ENCODE assay signal across 8 cellular contexts in genomic region chr15:50358805-50359204, GRCh38. TPM values are rescaled to one million over a fixed set of nuclear protein-coding genes. Genes with fewer than 3 reads are reported as not detected.
DNase-seq lines count a peak whose midpoint lies in the region; ATAC-seq and TF ChIP-seq lines count a peak whose summit lies in the region.

No MANE protein-coding gene starts in this region.

- peaks cover 27% of the 10 kb centered on the region for H3K4me1 Mint-ChIP-seq in activated CD8-positive, alpha-beta T cell treated with anti-CD3 and anti-CD28 coated beads, Interleukin-2, amount 10 ng/mL, durations not matched to agents 7 days and 5 days (ENCODE audit: low read depth)

- no peak overlapping the region for H3K4me3 Mint-ChIP-seq in activated CD8-positive, alpha-beta T cell treated with anti-CD3 and anti-CD28 coated beads, Interleukin-2, amount 10 ng/mL, durations not matched to agents 7 days and 5 days

- no peak overlapping the region for H3K27ac ChIP-seq in Karpas-422 (ENCODE audit: low read length)
- no peak overlapping the region for H3K27ac ChIP-seq in liver (ENCODE audit: low read depth in 1 of 2, low read length in 2 of 2)

- H3K27me3 ChIP-seq in Karpas-422 (ENCODE audit: low read length), result no peaks in the 10 kb centered on the region
- no peaks in the 10 kb centered on the region for H3K27me3 ChIP-seq in liver (ENCODE audit: control insufficient read depth in 4 of 4, insufficient read depth in 4 of 4, low read length in 3 of 4)

- POLR2A ChIA-PET in activated CD8-positive, alpha-beta T cell treated with anti-CD3 and anti-CD28 coated beads, Interleukin-2, amount 10 ng/mL, durations not matched to agents 7 days and 5 days (lab: Charles Lee), result interaction anchor here (1.3 to 1.6 kb wide), 2 partner anchors 54 to 65 kb away, joined by 3 to 4 read pairs; no protein-coding TSS in a partner anchor

- no peak overlapping the region for H2AFZ ChIP-seq in Karpas-422 (ENCODE audit: low read length)

- no peaks in the 10 kb centered on the region for H3K9me2 ChIP-seq in Karpas-422 (replicated peaks; ENCODE audit: insufficient read depth, low read length)

- peaks cover 40% of the 10 kb centered on the region for H3K79me2 ChIP-seq in Karpas-422 (ENCODE audit: low read length)

- no peak overlapping the region for H3K4me2 ChIP-seq in Karpas-422 (ENCODE audit: low read depth, low read length, poor library complexity, severe bottlenecking)

- TF ChIP-seq RAD21 in liver (IDR thresholded peaks at IDR 0.05), result peak; percentile 24 to 65

- ATAC-seq in activated CD8-positive, alpha-beta T cell treated with anti-CD3 and anti-CD28 coated beads, Interleukin-2, amount 10 ng/mL, durations not matched to agents 7 days and 5 days, result no peak
- ATAC-seq in omental fat pad (ENCODE audit: low FRiP score), result no peak
- no peak for ATAC-seq in HG03175 (IDR thresholded peaks at IDR 0.05; ENCODE audit: unreplicated experiment)

- H3K27me3 Mint-ChIP-seq in activated CD8-positive, alpha-beta T cell treated with anti-CD3 and anti-CD28 coated beads, Interleukin-2, amount 10 ng/mL, durations not matched to agents 7 days and 5 days (ENCODE audit: low read depth), result no peaks in the 10 kb centered on the region

- CTCF ChIA-PET in activated CD8-positive, alpha-beta T cell treated with anti-CD3 and anti-CD28 coated beads, Interleukin-2, amount 10 ng/mL, durations not matched to agents 7 days and 5 days (lab: Charles Lee), result interaction anchor here (0.7 to 1.4 kb wide), 4 partner anchors 11 to 518 kb away, joined by 3 to 4 read pairs (median 4); no protein-coding TSS in a partner anchor

- WGBS in liver, result 76% methylated on average over 1 of the region's 1 CpG

- H3K4me1 ChIP-seq in Karpas-422 (ENCODE audit: low read length) (peaks cover 15% of the 10 kb centered on the region), liver (ENCODE audit: control insufficient read depth in 4 of 4, insufficient read depth in 4 of 4, low read length in 3 of 4) (peaks cover 2 to 22% (median 11%) of the 10 kb centered on the region in 4 donors)

- H3K9me3 ChIP-seq in Karpas-422 (ENCODE audit: low read length), result no peaks in the 10 kb centered on the region
- H3K9me3 ChIP-seq in liver (ENCODE audit: control insufficient read depth in 4 of 4, low read length in 3 of 4), result no peaks in the 10 kb centered on the region

- H3K9ac ChIP-seq in Karpas-422 (ENCODE audit: low read length) (no peak overlapping the region), liver (ENCODE audit: low read depth in 1 of 2, low read length in 2 of 2) (no peak overlapping the region)

- no peak overlapping the region for H3K27ac Mint-ChIP-seq in activated CD8-positive, alpha-beta T cell treated with anti-CD3 and anti-CD28 coated beads, Interleukin-2, amount 10 ng/mL, durations not matched to agents 7 days and 5 days

- peak; percentile 44 for DNase-seq in SKM-1 treated with dmso at 0.1 percent for 144 hours (lab: John Stamatoyannopoulos, UW; ENCODE audit: unreplicated experiment)
- no peak for DNase-seq in SKM-1 (lab: John Stamatoyannopoulos, UW; ENCODE audit: unreplicated experiment)
- peak; percentile 73 for DNase-seq in Karpas-422
- DNase-seq in activated CD8-positive, alpha-beta T cell treated with anti-CD3 and anti-CD28 coated beads, Interleukin-2, amount 10 ng/mL, durations not matched to agents 7 days and 5 days, result peak; percentile 41
- no peak for DNase-seq in omental fat pad (ENCODE audit: low spot score)
- no peak for DNase-seq in NCI-H1417 treated with DMSO at 0.1 percent for 48 hours (lab: John Stamatoyannopoulos, UW)

- H4K20me1 ChIP-seq in Karpas-422 (ENCODE audit: insufficient read depth, low read depth, low read length), result no peaks in the 10 kb centered on the region; the same call in 1 of the 2 replicates

- TF ChIP-seq CTCF in liver (IDR thresholded peaks at IDR 0.05; ENCODE audit: low read depth, low read length, missing input control) (peak; percentile 21), omental fat pad (IDR thresholded peaks at IDR 0.05) (no peak)

- H3K4me3 ChIP-seq in Karpas-422 (ENCODE audit: low read length) (no peak overlapping the region), liver (ENCODE audit: low read depth in 1 of 3, low read length in 3 of 3) (no peak overlapping the region)

- H3K36me3 ChIP-seq in Karpas-422 (ENCODE audit: insufficient read depth, low read length), result peaks cover 45% of the 10 kb centered on the region
- peaks cover 3 to 18% (median 10%) of the 10 kb centered on the region in 4 donors for H3K36me3 ChIP-seq in liver (ENCODE audit: control insufficient read depth in 4 of 4, insufficient read depth in 3 of 4, low read depth in 1 of 4, low read length in 3 of 4)

- H3K36me3 Mint-ChIP-seq in activated CD8-positive, alpha-beta T cell treated with anti-CD3 and anti-CD28 coated beads, Interleukin-2, amount 10 ng/mL, durations not matched to agents 7 days and 5 days (ENCODE audit: low read depth), result peaks cover 56% of the 10 kb centered on the region

- H3K9me3 Mint-ChIP-seq in activated CD8-positive, alpha-beta T cell treated with anti-CD3 and anti-CD28 coated beads, Interleukin-2, amount 10 ng/mL, durations not matched to agents 7 days and 5 days (ENCODE audit: insufficient read depth), result no peaks in the 10 kb centered on the region

TF ChIP-seq in liver, 16 proteins besides CTCF, POLR2A, EP300 and RAD21:
- TF ChIP-seq HNF4A (conservative IDR thresholded peaks at IDR 0.05) (peak; percentile 11 to 74), GABPA (IDR thresholded peaks at IDR 0.05 in 1 of 2, conservative IDR thresholded peaks at IDR 0.05 in 1 of 2) (no peak), RXRA (IDR thresholded peaks at IDR 0.05) (no peak), ATF3 (IDR thresholded peaks at IDR 0.05) (no peak), SP1 (IDR thresholded peaks at IDR 0.05) (no peak), TAF1 (conservative IDR thresholded peaks at IDR 0.05) (no peak), ZBTB33 (IDR thresholded peaks at IDR 0.05) (no peak)

RNA-seq across cellular contexts. Expression of gene GABPB1, which starts 3.8 kb away (rescaled TPM):
- total RNA-seq in Karpas-422 (2014; rRNA removed; shearing (Covaris generic); ENCODE audit: low replicate concordance), result 30.4 and 38.2 TPM in 2 replicates
- total RNA-seq in activated CD8-positive, alpha-beta T cell treated with anti-CD3 and anti-CD28 coated beads, Interleukin-2, amount 10 ng/mL, durations not matched to agents 7 days and 5 days, result 10 to 100 TPM; 33.5 to 35.2 TPM
- total RNA-seq in liver (10 to 100 TPM; 14.6 to 23.6 TPM), omental fat pad (10 to 100 TPM; 16.8 to 55.5 (median 30.6) TPM)
- polyA plus RNA-seq in liver, result 1 to 10 TPM; 4.4 to 5.0 TPM

Comparison
In these comparisons a context has a peak if more than half of its experiments do, and no peak if none do; other contexts are left out.
1. DNase-seq: peak in SKM-1 treated with dmso at 0.1 percent for 144 hours (single experiment), Karpas-422 (single experiment) and activated CD8-positive, alpha-beta T cell treated with anti-CD3 and anti-CD28 coated beads, Interleukin-2, amount 10 ng/mL, durations not matched to agents 7 days and 5 days (single experiment); none in SKM-1 (single experiment), omental fat pad (single experiment) and NCI-H1417 treated with DMSO at 0.1 percent for 48 hours (single experiment).